ENCODE assay signal across 17 cellular contexts in the genomic region with DNA sequence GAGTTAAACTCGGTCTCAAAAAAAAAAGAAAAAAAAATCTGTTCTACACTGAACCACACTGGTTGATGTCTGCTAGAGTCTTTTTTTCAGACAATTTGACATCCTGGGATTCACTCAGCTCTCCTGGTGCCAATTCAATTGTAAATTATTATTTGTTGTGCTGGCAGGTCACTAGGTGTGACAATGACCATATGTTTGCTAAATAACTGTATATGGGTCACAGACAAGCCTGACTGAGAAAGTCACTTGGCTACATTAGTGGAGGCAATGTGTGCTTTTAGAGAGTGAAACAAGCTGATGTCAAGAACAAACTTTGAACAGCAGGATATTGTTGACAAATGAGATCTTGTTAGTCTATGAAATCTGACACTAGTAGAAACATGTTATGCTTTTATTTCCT.
"Had no signal": no experiment of that assay in that cellular context is flagged by ENCODE, and none has a peak within 500 bp of the region (broad histone marks: within the 10 kb centered on the region; RNA-seq: fewer than 3 reads in every experiment).

No MANE protein-coding gene starts in this region.

- H3K4me3 Mint-ChIP-seq: activated CD8-positive, alpha-beta T cell treated with anti-CD3 and anti-CD28 coated beads for 36 hours; nephron progenitor cell; type B pancreatic cell had no signal

- H3K9me3 Mint-ChIP-seq: type B pancreatic cell had no signal

- DNase-seq: activated CD4-positive, alpha-beta T cell treated with anti-CD3 and anti-CD28 coated beads for 4 hours; activated CD8-positive, alpha-beta memory T cell treated with anti-CD3 and anti-CD28 coated beads, Interleukin-2, amount 50 U/mL, for 4 hours; activated CD8-positive, alpha-beta T cell treated with anti-CD3 and anti-CD28 coated beads for 36 hours; activated naive CD4-positive, alpha-beta T cell treated with Interleukin-2 at 50 U/mL for 16 hours; caudate nucleus; cortex of kidney; effector CD8-positive, alpha-beta T cell; mesendoderm; nephron progenitor cell; psoas muscle; stimulated activated naive CD4-positive, alpha-beta T cell treated with Interleukin-2 at 50 U/mL for 16 hours; T1000; WERI-Rb-1 had no signal

- H3K36me3 Mint-ChIP-seq: type B pancreatic cell had no signal

- H3K27me3 Mint-ChIP-seq: activated CD8-positive, alpha-beta T cell treated with anti-CD3 and anti-CD28 coated beads for 36 hours; type B pancreatic cell had no signal

- ATAC-seq: activated CD8-positive, alpha-beta T cell treated with anti-CD3 and anti-CD28 coated beads for 36 hours; gastroesophageal sphincter; psoas muscle; sciatic nerve had no signal

- H3K27ac Mint-ChIP-seq: activated CD8-positive, alpha-beta T cell treated with anti-CD3 and anti-CD28 coated beads for 36 hours; nephron progenitor cell; type B pancreatic cell had no signal

- H3K27ac ChIP-seq: gastroesophageal sphincter, psoas muscle, suprapubic skin, WERI-Rb-1 had no signal
